In genomic region chr9:134455951-134456739, GRCh38 we compare ENCODE assay signal across 8 cellular contexts.
A peak's percentile ranks its signal among the peaks of the same experiment; 100 is the strongest.
DNase-seq lines count a peak whose midpoint lies in the region; ATAC-seq and TF ChIP-seq lines count a peak whose summit lies in the region.

No MANE protein-coding gene starts in this region.

- H3K9ac ChIP-seq in mesenchymal stem cell (ENCODE audit: low read length), result peak overlapping the region; percentile 91

- H3K79me1 ChIP-seq in mesenchymal stem cell (replicated peaks; ENCODE audit: low read length, poor library complexity, severe bottlenecking), result no peaks in the 10 kb centered on the region

- no TSS peak for BruUV-seq in A673 (replicated peaks; lab: Mats Ljungman, UMichigan)

- H2BK120ac ChIP-seq in mesenchymal stem cell (ENCODE audit: low read depth, low read length), result peak overlapping the region; percentile 98

- peak overlapping the region; percentile 91 for H2AK5ac ChIP-seq in mesenchymal stem cell (ENCODE audit: low read length, severe bottlenecking)

- no peaks in the 10 kb centered on the region for H3K36me3 ChIP-seq in A673 (ENCODE audit: insufficient read depth, low read length, poor library complexity, severe bottlenecking)
- no peaks in the 10 kb centered on the region for H3K36me3 ChIP-seq in mesenchymal stem cell (ENCODE audit: control insufficient read depth in 1 of 2, insufficient read depth in 2 of 2, low read depth in 1 of 2, low read length in 2 of 2)

- peak overlapping the region; percentile 85 for H2BK15ac ChIP-seq in mesenchymal stem cell (ENCODE audit: low read depth, poor library complexity, severe bottlenecking)

- H3K4me1 ChIP-seq in A673 (ENCODE audit: insufficient read depth, low read length, poor library complexity, severe bottlenecking) (peaks cover 21% of the 10 kb centered on the region), mesenchymal stem cell (ENCODE audit: control insufficient read depth, insufficient read depth, low read depth, low read length) (peaks cover 46% of the 10 kb centered on the region)

- DNase-seq in A673 (ENCODE audit: low spot score) (peak; percentile 94), dedifferentiated amniotic fluid mesenchymal stem cell (ENCODE audit: extremely low spot score) (peak; percentile 99), mesenchymal stem cell (peak; percentile 99)
- DNase-seq in Jurkat, Clone E6-1 (ENCODE audit: low read depth, low spot score), result peak; percentile 86
- peak; percentile 43 to 50 for DNase-seq in activated CD4-positive, alpha-beta T cell treated with anti-CD3 and anti-CD28 coated beads, Interleukin-2, amount 50 U/mL, for 24 hours (ENCODE audit: low read depth in 1 of 2, low spot score in 1 of 2)
- DNase-seq in stimulated activated CD8-positive, alpha-beta memory T cell treated with anti-CD3 and anti-CD28 coated beads, Interleukin-15, amount 100 ng/mL, for 1 hour (ENCODE audit: low read depth), result peak; percentile 38

- peak overlapping the region; percentile 99 for H4K91ac ChIP-seq in mesenchymal stem cell (ENCODE audit: low read length)

- H3K27me3 ChIP-seq in A673 (replicated peaks; ENCODE audit: insufficient read depth, low read depth, low read length, poor library complexity), result no peaks in the 10 kb centered on the region
- H3K27me3 ChIP-seq in mesenchymal stem cell (ENCODE audit: control insufficient read depth in 1 of 2, insufficient read depth in 1 of 2, low read length in 2 of 2), result no peaks in the 10 kb centered on the region

- peak overlapping the region; percentile 99 for H3K4ac ChIP-seq in mesenchymal stem cell (ENCODE audit: low read depth in 1 of 2, low read length in 2 of 2)

- H3K4me3 ChIP-seq in A673 (ENCODE audit: low read depth, low read length, poor library complexity, severe bottlenecking) (no peak overlapping the region), mesenchymal stem cell (ENCODE audit: insufficient read depth in 1 of 2, low read depth in 1 of 2, low read length in 2 of 2) (peak overlapping the region in 1 of 2 experiments; percentile 36)
- H3K4me3 ChIP-seq in Jurkat, Clone E6-1 (ENCODE audit: low read length), result peak overlapping the region; percentile 18

- POLR2A ChIA-PET in A673 (lab: Charles Lee; ENCODE audit: low non-redundant PET), result no interaction called here

- ATAC-seq in HG03135 (IDR thresholded peaks at IDR 0.05; ENCODE audit: unreplicated experiment), result no peak
- ATAC-seq in HG02610 (IDR thresholded peaks at IDR 0.05; ENCODE audit: unreplicated experiment), result no peak

- H3K18ac ChIP-seq in mesenchymal stem cell (ENCODE audit: low read depth in 1 of 2, low read length in 2 of 2), result peak overlapping the region; percentile 90 to 98

- H3K4me2 ChIP-seq in mesenchymal stem cell (ENCODE audit: low read length, poor library complexity, severe bottlenecking), result no peak overlapping the region

- H3K27ac ChIP-seq in A673 (ENCODE audit: low read depth, low read length, poor library complexity, severe bottlenecking), result peak overlapping the region; percentile 96
- peak overlapping the region; percentile 22 for H3K27ac ChIP-seq in mesenchymal stem cell (ENCODE audit: low read length, poor library complexity, severe bottlenecking)

- H3K14ac ChIP-seq in mesenchymal stem cell (ENCODE audit: low read length in 2 of 2), result peak overlapping the region in 1 of 2 experiments; percentile 19

- no peak for TF ChIP-seq CTCF in A673 (conservative IDR thresholded peaks at IDR 0.05; ENCODE audit: low read depth, low read length)

- no peak overlapping the region for H2BK5ac ChIP-seq in mesenchymal stem cell (ENCODE audit: low read depth, low read length, poor library complexity, severe bottlenecking)

- H3K23ac ChIP-seq in mesenchymal stem cell (ENCODE audit: low read length in 2 of 2), result peak overlapping the region in 1 of 2 experiments; percentile 36

- WGBS in mesenchymal stem cell, result 49% methylated on average over 33 of the region's 41 CpGs

- CTCF ChIA-PET in A673 (lab: Charles Lee), result interaction anchor here (0.5 to 1.2 kb wide), 2 partner anchors 204 to 292 kb away, joined by 3 to 4 read pairs; no protein-coding TSS in a partner anchor

- intact Hi-C loops in A673 (cut with micrococcal nuclease; ENCODE audit: unreplicated experiment), result loop anchor here (5.0 kb wide), 2 partner anchors 96 to 186 kb away; partner anchors contain the start of gene COL5A1

- peak overlapping the region; percentile 97 to 100 for H2BK12ac ChIP-seq in mesenchymal stem cell (ENCODE audit: low read length in 2 of 2)

- H4K8ac ChIP-seq in mesenchymal stem cell (ENCODE audit: low read length), result peak overlapping the region; percentile 90

- no peak overlapping the region for H2AFZ ChIP-seq in mesenchymal stem cell (ENCODE audit: low read depth, low read length)

- H3K9me3 ChIP-seq in A673 (ENCODE audit: low read depth, low read length, poor library complexity, severe bottlenecking) (no peaks in the 10 kb centered on the region), mesenchymal stem cell (ENCODE audit: control insufficient read depth, low read length) (peaks cover 4% of the 10 kb centered on the region)

Comparison
In these comparisons a context has a peak if more than half of its experiments do, and no peak if none do; other contexts are left out.
1. DNase-seq: peak in every context shown above with its lines; median percentile 99 in dedifferentiated amniotic fluid mesenchymal stem cell; 99 in mesenchymal stem cell; 94 in A673; 86 in Jurkat, Clone E6-1; 46 in activated CD4-positive, alpha-beta T cell treated with anti-CD3 and anti-CD28 coated beads, Interleukin-2, amount 50 U/mL, for 24 hours; 38 in stimulated activated CD8-positive, alpha-beta memory T cell treated with anti-CD3 and anti-CD28 coated beads, Interleukin-15, amount 100 ng/mL, for 1 hour.